In the genomic region with DNA sequence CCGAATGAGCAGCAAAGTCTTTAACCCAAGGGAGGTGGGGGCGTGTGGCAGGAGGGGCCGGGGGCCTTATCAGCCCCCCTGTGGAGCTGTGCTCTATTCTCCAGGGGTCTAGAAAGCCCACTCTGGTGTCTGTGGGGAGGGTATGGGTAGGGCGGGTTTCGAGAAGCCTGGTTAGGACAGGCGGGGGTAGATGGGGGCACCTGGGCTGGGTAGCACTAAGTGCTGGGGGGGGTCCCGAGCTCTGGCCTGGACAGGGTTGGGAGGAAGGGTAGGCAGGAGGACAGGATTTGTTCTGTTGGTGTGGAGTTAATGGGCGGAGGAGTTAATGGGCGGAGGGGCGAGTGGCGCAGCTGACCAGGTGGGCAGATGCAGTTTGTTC, we compare ENCODE assay signal across 13 cellular contexts. TPM values are rescaled to one million over a fixed set of nuclear protein-coding genes. Genes with fewer than 3 reads are reported as not detected.
DNase-seq lines count a peak whose midpoint lies in the region; ATAC-seq and TF ChIP-seq lines count a peak whose summit lies in the region.
"Had no signal": no experiment of that assay in that cellular context is flagged by ENCODE, and none has a peak within 500 bp of the region (broad histone marks: within the 10 kb centered on the region; RNA-seq: fewer than 3 reads in every experiment).

No MANE protein-coding gene starts in this region.

- peaks cover 35% of the 10 kb centered on the region for H3K4me1 Mint-ChIP-seq in activated CD4-positive, alpha-beta memory T cell treated with anti-CD3 and anti-CD28 coated beads, Interleukin-2, amount 10 ng/mL, durations not matched to agents 7 days and 5 days
- H3K4me1 Mint-ChIP-seq in activated CD4-positive, alpha-beta memory T cell treated with anti-CD3 and anti-CD28 coated beads for 36 hours (ENCODE audit: low read depth), result peaks cover 33% of the 10 kb centered on the region
- H3K4me1 Mint-ChIP-seq in activated CD8-positive, alpha-beta T cell treated with anti-CD3 and anti-CD28 coated beads, Interleukin-2, amount 10 ng/mL, durations not matched to agents 7 days and 5 days (ENCODE audit: low read depth), result peaks cover 37% of the 10 kb centered on the region

- H2AFZ ChIP-seq in hepatocyte, result no peak overlapping the region

- no peaks in the 10 kb centered on the region for H3K9me3 Mint-ChIP-seq in activated CD4-positive, alpha-beta memory T cell treated with anti-CD3 and anti-CD28 coated beads, Interleukin-2, amount 10 ng/mL, durations not matched to agents 7 days and 5 days
- H3K9me3 Mint-ChIP-seq in activated CD4-positive, alpha-beta memory T cell treated with anti-CD3 and anti-CD28 coated beads for 36 hours, result no peaks in the 10 kb centered on the region
- no peaks in the 10 kb centered on the region for H3K9me3 Mint-ChIP-seq in activated CD8-positive, alpha-beta T cell treated with anti-CD3 and anti-CD28 coated beads, Interleukin-2, amount 10 ng/mL, durations not matched to agents 7 days and 5 days (ENCODE audit: insufficient read depth)

- no peak for ATAC-seq in activated CD8-positive, alpha-beta T cell treated with anti-CD3 and anti-CD28 coated beads, Interleukin-2, amount 10 ng/mL, durations not matched to agents 7 days and 5 days
- no peak for ATAC-seq in left lobe of liver
- ATAC-seq in GM19035 (IDR thresholded peaks at IDR 0.05; ENCODE audit: unreplicated experiment), result no peak

- no peaks in the 10 kb centered on the region for H3K9me3 ChIP-seq in hepatocyte (ENCODE audit: low read depth)
- no peaks in the 10 kb centered on the region for H3K9me3 ChIP-seq in stomach smooth muscle (ENCODE audit: control insufficient read depth in 2 of 2, low read length in 2 of 2)
- H3K9me3 ChIP-seq: testis had no signal

- H3K4me1 ChIP-seq in hepatocyte (ENCODE audit: insufficient read depth) (peaks cover 24% of the 10 kb centered on the region), stomach smooth muscle (ENCODE audit: control insufficient read depth, insufficient read depth, low read length) (peaks cover 56% of the 10 kb centered on the region)

- H3K4me3 Mint-ChIP-seq in activated CD4-positive, alpha-beta memory T cell treated with anti-CD3 and anti-CD28 coated beads, Interleukin-2, amount 10 ng/mL, durations not matched to agents 7 days and 5 days, result peak overlapping the region; percentile 81
- no peak overlapping the region for H3K4me3 Mint-ChIP-seq in activated CD4-positive, alpha-beta memory T cell treated with anti-CD3 and anti-CD28 coated beads for 36 hours
- H3K4me3 Mint-ChIP-seq in activated CD8-positive, alpha-beta T cell treated with anti-CD3 and anti-CD28 coated beads, Interleukin-2, amount 10 ng/mL, durations not matched to agents 7 days and 5 days, result peak overlapping the region; percentile 28

- no peak overlapping the region for H3K27ac Mint-ChIP-seq in activated CD4-positive, alpha-beta memory T cell treated with anti-CD3 and anti-CD28 coated beads, Interleukin-2, amount 10 ng/mL, durations not matched to agents 7 days and 5 days
- H3K27ac Mint-ChIP-seq in activated CD4-positive, alpha-beta memory T cell treated with anti-CD3 and anti-CD28 coated beads for 36 hours, result no peak overlapping the region
- H3K27ac Mint-ChIP-seq in activated CD8-positive, alpha-beta T cell treated with anti-CD3 and anti-CD28 coated beads, Interleukin-2, amount 10 ng/mL, durations not matched to agents 7 days and 5 days, result no peak overlapping the region

- peaks cover 39% of the 10 kb centered on the region for H4K20me1 ChIP-seq in hepatocyte (ENCODE audit: insufficient read depth, poor library complexity, severe bottlenecking)

- no peak for DNase-seq in activated CD4-positive, alpha-beta memory T cell treated with anti-CD3 and anti-CD28 coated beads, Interleukin-2, amount 10 ng/mL, durations not matched to agents 7 days and 5 days
- no peak for DNase-seq in activated CD4-positive, alpha-beta memory T cell treated with anti-CD3 and anti-CD28 coated beads for 36 hours
- no peak for DNase-seq in activated CD8-positive, alpha-beta T cell treated with anti-CD3 and anti-CD28 coated beads, Interleukin-2, amount 10 ng/mL, durations not matched to agents 7 days and 5 days
- no peak for DNase-seq in hepatocyte (ENCODE audit: low spot score)
- DNase-seq in left lobe of liver (ENCODE audit: low spot score), result no peak
- no peak for DNase-seq in Ammon's horn (ENCODE audit: low spot score)
- DNase-seq: activated CD4-positive, alpha-beta T cell treated with anti-CD3 and anti-CD28 coated beads, Interleukin-2, amount 50 U/mL, for 1 hour; midbrain; NCI-H2029 treated with DMSO at 0.1 percent for 48 hours; testis had no signal

- CTCF ChIA-PET in activated CD4-positive, alpha-beta memory T cell treated with anti-CD3 and anti-CD28 coated beads, Interleukin-2, amount 10 ng/mL, durations not matched to agents 7 days and 5 days (lab: Charles Lee), result interaction anchor here (1.0 kb wide), 1 partner anchor 27 kb away, joined by 3 read pairs; no protein-coding TSS in a partner anchor
- CTCF ChIA-PET in activated CD4-positive, alpha-beta memory T cell treated with anti-CD3 and anti-CD28 coated beads for 36 hours (lab: Charles Lee), result no interaction called here
- CTCF ChIA-PET in activated CD8-positive, alpha-beta T cell treated with anti-CD3 and anti-CD28 coated beads, Interleukin-2, amount 10 ng/mL, durations not matched to agents 7 days and 5 days (lab: Charles Lee), result no interaction called here

- H3K4me3 ChIP-seq in hepatocyte (no peak overlapping the region), stomach smooth muscle (ENCODE audit: low read length in 2 of 2) (peak overlapping the region in 1 of 2 donors; percentile 81)
- H3K4me3 ChIP-seq: cardiac muscle cell had no signal

- H3K9ac ChIP-seq in stomach smooth muscle (ENCODE audit: low read length in 2 of 2), result no peak overlapping the region

- H3K4me2 ChIP-seq in hepatocyte, result peak overlapping the region; percentile 91

- H3K27me3 Mint-ChIP-seq in activated CD4-positive, alpha-beta memory T cell treated with anti-CD3 and anti-CD28 coated beads, Interleukin-2, amount 10 ng/mL, durations not matched to agents 7 days and 5 days, result no peaks in the 10 kb centered on the region
- H3K27me3 Mint-ChIP-seq in activated CD4-positive, alpha-beta memory T cell treated with anti-CD3 and anti-CD28 coated beads for 36 hours, result no peaks in the 10 kb centered on the region
- no peaks in the 10 kb centered on the region for H3K27me3 Mint-ChIP-seq in activated CD8-positive, alpha-beta T cell treated with anti-CD3 and anti-CD28 coated beads, Interleukin-2, amount 10 ng/mL, durations not matched to agents 7 days and 5 days (ENCODE audit: low read depth)

- peaks cover 65% of the 10 kb centered on the region for H3K79me2 ChIP-seq in hepatocyte

- WGBS in hepatocyte (ENCODE audit: low lambda C conversion rate, missing lambda C conversion rate), result 88% methylated on average over 7 of the region's 11 CpGs

- POLR2A ChIA-PET in activated CD4-positive, alpha-beta memory T cell treated with anti-CD3 and anti-CD28 coated beads, Interleukin-2, amount 10 ng/mL, durations not matched to agents 7 days and 5 days (lab: Charles Lee), result interaction anchor here (1.1 to 5.2 kb wide), 3 partner anchors 11 to 68 kb away, joined by 4 to 93 read pairs (median 5); a partner anchor contains a TSS
- POLR2A ChIA-PET in activated CD4-positive, alpha-beta memory T cell treated with anti-CD3 and anti-CD28 coated beads for 36 hours (lab: Charles Lee), result interaction anchor here (1.0 to 1.6 kb wide), 2 partner anchors 15 to 16 kb away, joined by 5 to 6 read pairs; a partner anchor contains a TSS
- POLR2A ChIA-PET in activated CD8-positive, alpha-beta T cell treated with anti-CD3 and anti-CD28 coated beads, Interleukin-2, amount 10 ng/mL, durations not matched to agents 7 days and 5 days (lab: Charles Lee), result interaction anchor here (1.1 to 4.6 kb wide), 2 partner anchors 9 to 16 kb away, joined by 3 to 56 read pairs; a partner anchor contains a TSS

- TF ChIP-seq CTCF in hepatocyte (IDR thresholded peaks at IDR 0.05; ENCODE audit: poor library complexity), result no peak

- intact Hi-C loops in activated CD4-positive, alpha-beta memory T cell treated with anti-CD3 and anti-CD28 coated beads for 36 hours (cut with micrococcal nuclease), result no loop called here

- H3K27me3 ChIP-seq in hepatocyte (no peaks in the 10 kb centered on the region), stomach smooth muscle (ENCODE audit: control insufficient read depth in 1 of 2, insufficient read depth in 2 of 2, low read length in 2 of 2) (no peaks in the 10 kb centered on the region)
- H3K27me3 ChIP-seq: cardiac muscle cell, testis had no signal

- H3K27ac ChIP-seq in hepatocyte, result no peak overlapping the region
- H3K27ac ChIP-seq in stomach smooth muscle (ENCODE audit: low read length), result peak overlapping the region; percentile 62
- H3K27ac ChIP-seq: cardiac muscle cell, testis had no signal

- no peaks in the 10 kb centered on the region for H3K36me3 ChIP-seq in hepatocyte (replicated peaks; ENCODE audit: insufficient read depth, low read depth)
- no peaks in the 10 kb centered on the region for H3K36me3 ChIP-seq in stomach smooth muscle (ENCODE audit: control insufficient read depth in 2 of 2, insufficient read depth in 2 of 2, low read length in 2 of 2)
- H3K36me3 ChIP-seq: cardiac muscle cell had no signal

- no peaks in the 10 kb centered on the region for H3K36me3 Mint-ChIP-seq in activated CD4-positive, alpha-beta memory T cell treated with anti-CD3 and anti-CD28 coated beads, Interleukin-2, amount 10 ng/mL, durations not matched to agents 7 days and 5 days (ENCODE audit: low read depth)
- H3K36me3 Mint-ChIP-seq in activated CD4-positive, alpha-beta memory T cell treated with anti-CD3 and anti-CD28 coated beads for 36 hours, result no peaks in the 10 kb centered on the region
- peaks cover 2% of the 10 kb centered on the region for H3K36me3 Mint-ChIP-seq in activated CD8-positive, alpha-beta T cell treated with anti-CD3 and anti-CD28 coated beads, Interleukin-2, amount 10 ng/mL, durations not matched to agents 7 days and 5 days (ENCODE audit: low read depth)

- H3K9me2 ChIP-seq in hepatocyte (replicated peaks; ENCODE audit: insufficient read depth), result no peaks in the 10 kb centered on the region

RNA-seq across cellular contexts. Expression of a gene that starts 2.0 kb away (rescaled TPM):
- total RNA-seq in activated CD4-positive, alpha-beta memory T cell treated with anti-CD3 and anti-CD28 coated beads, Interleukin-2, amount 10 ng/mL, durations not matched to agents 7 days and 5 days, result 10 to 100 TPM; 28.3 to 29.9 TPM
- total RNA-seq in activated CD4-positive, alpha-beta memory T cell treated with anti-CD3 and anti-CD28 coated beads for 36 hours, result 10 to 100 TPM; 32.3 to 36.6 TPM
- total RNA-seq in activated CD8-positive, alpha-beta T cell treated with anti-CD3 and anti-CD28 coated beads, Interleukin-2, amount 10 ng/mL, durations not matched to agents 7 days and 5 days, result 10 to 100 TPM; 32.9 to 38.5 TPM
- 31.9 and 41.1 TPM in 2 replicates for total RNA-seq in hepatocyte
- polyA plus RNA-seq in hepatocyte, result 53.1 and 54.5 TPM in 2 replicates
- total RNA-seq in left lobe of liver, result 26.6 TPM

RNA-seq across cellular contexts. Expression of a gene that starts 15.8 kb away (rescaled TPM):
- total RNA-seq in activated CD4-positive, alpha-beta memory T cell treated with anti-CD3 and anti-CD28 coated beads, Interleukin-2, amount 10 ng/mL, durations not matched to agents 7 days and 5 days, result 10 to 100 TPM; 37.4 to 40.7 TPM
- 10 to 100 TPM; 25.5 to 27.4 TPM for total RNA-seq in activated CD4-positive, alpha-beta memory T cell treated with anti-CD3 and anti-CD28 coated beads for 36 hours
- 10 to 100 TPM; 42.1 to 44.7 TPM for total RNA-seq in activated CD8-positive, alpha-beta T cell treated with anti-CD3 and anti-CD28 coated beads, Interleukin-2, amount 10 ng/mL, durations not matched to agents 7 days and 5 days
- total RNA-seq in hepatocyte (21.1 and 35.9 TPM in 2 replicates), left lobe of liver (20.5 TPM)
- polyA plus RNA-seq in hepatocyte, result 23.6 and 27.3 TPM in 2 replicates
